ENCODE assay signal across 8 cellular contexts in the genomic region with DNA sequence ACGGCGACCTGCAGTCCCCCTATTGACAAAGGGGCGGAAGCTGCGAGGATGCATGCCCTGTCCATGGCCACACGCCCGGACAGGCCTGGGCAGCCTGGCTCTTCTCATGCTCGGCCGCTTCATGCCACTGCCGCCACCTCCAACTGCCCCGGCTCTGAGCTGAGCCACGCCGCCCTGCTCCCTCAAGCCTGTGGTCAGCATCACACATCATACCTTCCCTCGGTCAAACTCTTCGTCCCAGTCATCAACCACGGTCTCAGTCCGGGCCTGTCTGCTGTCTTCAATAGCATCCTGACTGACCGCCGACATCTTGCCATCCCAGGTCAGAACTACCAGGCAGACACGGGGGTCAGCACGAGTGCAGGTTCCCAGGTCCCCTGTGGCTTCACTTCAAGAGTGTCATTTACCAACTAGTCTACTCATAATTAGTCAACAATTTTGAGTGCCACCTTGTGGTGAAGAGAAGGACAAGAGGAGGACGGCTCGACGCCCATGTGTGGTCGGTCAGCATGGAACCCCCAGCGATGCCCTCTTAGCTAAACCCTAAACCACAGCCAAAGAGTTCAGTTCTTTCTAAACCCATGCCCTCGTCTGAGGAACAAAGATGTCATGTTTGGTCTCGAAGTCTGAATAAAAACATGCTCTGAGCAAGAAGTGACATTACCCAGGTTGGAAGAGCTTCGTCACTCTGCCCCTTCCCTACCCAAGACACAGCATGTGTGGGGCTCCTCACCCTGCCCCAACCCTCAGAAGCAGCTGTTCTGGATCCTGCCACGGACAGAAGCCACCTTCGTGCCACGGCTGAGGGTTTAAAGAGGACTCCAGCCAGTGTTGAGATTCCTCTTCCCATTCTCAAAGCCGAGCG. TPM values are rescaled to one million over a fixed set of nuclear protein-coding genes. Genes with fewer than 3 reads are reported as not detected.
DNase-seq lines count a peak whose midpoint lies in the region; ATAC-seq and TF ChIP-seq lines count a peak whose summit lies in the region.

No MANE protein-coding gene starts in this region.

- H3K9me3 ChIP-seq in PC-9 (ENCODE audit: insufficient read depth, low read depth) (no peaks in the 10 kb centered on the region), neural cell (ENCODE audit: low read length) (no peaks in the 10 kb centered on the region)

- H3K27ac Mint-ChIP-seq in activated CD4-positive, alpha-beta T cell treated with anti-CD3 and anti-CD28 coated beads, Interleukin-2, amount 10 ng/mL, durations not matched to agents 24 days and 14 days, result peak overlapping the region; percentile 89

- H3K27me3 Mint-ChIP-seq in activated CD4-positive, alpha-beta T cell treated with anti-CD3 and anti-CD28 coated beads, Interleukin-2, amount 10 ng/mL, durations not matched to agents 24 days and 14 days, result no peaks in the 10 kb centered on the region

- H2AFZ ChIP-seq in PC-9, result no peak overlapping the region
- H2AFZ ChIP-seq in neural cell (ENCODE audit: low read depth, low read length), result no peak overlapping the region

- H3F3A ChIP-seq in PC-9 (ENCODE audit: insufficient read depth, low read depth) (no peaks in the 10 kb centered on the region), neural cell (ENCODE audit: insufficient read depth, low read length, poor library complexity, severe bottlenecking) (no peaks in the 10 kb centered on the region)

- H3K79me2 ChIP-seq in PC-9 (ENCODE audit: low read depth) (no peaks in the 10 kb centered on the region), neural cell (replicated peaks; ENCODE audit: insufficient read depth, low read length) (no peaks in the 10 kb centered on the region)

- BruUV-seq in PC-9 (replicated peaks; lab: Mats Ljungman, UMichigan), result no TSS peak

- peak; percentile 49 for TF ChIP-seq RAD21 in neural cell (conservative IDR thresholded peaks at IDR 0.05)

- H4K20me1 ChIP-seq in PC-9 (ENCODE audit: insufficient read depth), result peaks cover 4% of the 10 kb centered on the region
- no peaks in the 10 kb centered on the region for H4K20me1 ChIP-seq in neural cell (ENCODE audit: insufficient read depth)

- no peak for TF ChIP-seq EP300 in neural cell (conservative IDR thresholded peaks at IDR 0.05; ENCODE audit: poor library complexity, severe bottlenecking)

- H3K4me1 ChIP-seq in PC-9 (replicated peaks; ENCODE audit: insufficient read depth), result no peaks in the 10 kb centered on the region

- H3K27ac ChIP-seq in PC-9 (no peak overlapping the region), dorsolateral prefrontal cortex (peak overlapping the region in 43 of 59 donors; percentile 2 to 87 (median 43)), neural cell (ENCODE audit: low read length) (no peak overlapping the region)

- H3K4me3 ChIP-seq in PC-9 (no peak overlapping the region), dorsolateral prefrontal cortex (no peak overlapping the region), neural cell (ENCODE audit: low read length) (no peak overlapping the region)

- H3K36me3 Mint-ChIP-seq in activated CD4-positive, alpha-beta T cell treated with anti-CD3 and anti-CD28 coated beads, Interleukin-2, amount 10 ng/mL, durations not matched to agents 24 days and 14 days (ENCODE audit: low read depth), result peaks cover 78% of the 10 kb centered on the region

- peak overlapping the region; percentile 48 for H3K4me3 Mint-ChIP-seq in activated CD4-positive, alpha-beta T cell treated with anti-CD3 and anti-CD28 coated beads, Interleukin-2, amount 10 ng/mL, durations not matched to agents 24 days and 14 days

- TF ChIP-seq CTCF in PC-9 (conservative IDR thresholded peaks at IDR 0.05) (peak; percentile 43; the same call in 1 of the 2 replicates), dorsolateral prefrontal cortex (IDR thresholded peaks at IDR 0.05 in 54 of 56, conservative IDR thresholded peaks at IDR 0.05 in 2 of 56; ENCODE audit: low read depth in 1 of 56, partially characterized antibody in 56 of 56) (peak; percentile 34 to 76 (median 62)), neural cell (IDR thresholded peaks at IDR 0.05; ENCODE audit: poor library complexity, severe bottlenecking) (peak; percentile 52)

- POLR2A ChIA-PET in PC-9 (lab: Charles Lee; ENCODE audit: unreplicated experiment), result no interaction called here

- H3K9me3 Mint-ChIP-seq in activated CD4-positive, alpha-beta T cell treated with anti-CD3 and anti-CD28 coated beads, Interleukin-2, amount 10 ng/mL, durations not matched to agents 24 days and 14 days, result no peaks in the 10 kb centered on the region

- H3K36me3 ChIP-seq in PC-9 (ENCODE audit: low read depth), result no peaks in the 10 kb centered on the region
- no peaks in the 10 kb centered on the region for H3K36me3 ChIP-seq in neural cell (ENCODE audit: insufficient read depth, low read length)

- no peak overlapping the region for H3K4me2 ChIP-seq in PC-9
- no peak overlapping the region for H3K4me2 ChIP-seq in neural cell (ENCODE audit: low read length)

- DNase-seq in activated CD4-positive, alpha-beta T cell treated with anti-CD3 and anti-CD28 coated beads, Interleukin-2, amount 10 ng/mL, durations not matched to agents 24 days and 14 days, result peak; percentile 76
- no peak for DNase-seq in activated CD4-positive, alpha-beta T cell treated with anti-CD3 and anti-CD28 coated beads, Interleukin-2, amount 50 U/mL, for 48 hours
- DNase-seq in PC-9 (no peak), dorsolateral prefrontal cortex (no peak)

- CTCF ChIA-PET in PC-9 (lab: Charles Lee), result no interaction called here

- ATAC-seq in HG03139 (IDR thresholded peaks at IDR 0.05; ENCODE audit: unreplicated experiment) (no peak), GM18861 (IDR thresholded peaks at IDR 0.05; ENCODE audit: unreplicated experiment) (no peak), GM21529 (IDR thresholded peaks at IDR 0.05; ENCODE audit: unreplicated experiment) (no peak)

- peaks cover 43% of the 10 kb centered on the region for H3K4me1 Mint-ChIP-seq in activated CD4-positive, alpha-beta T cell treated with anti-CD3 and anti-CD28 coated beads, Interleukin-2, amount 10 ng/mL, durations not matched to agents 24 days and 14 days

- no peak overlapping the region for H3K9ac ChIP-seq in neural cell (ENCODE audit: low read length)

- intact Hi-C loops in activated CD4-positive, alpha-beta T cell treated with anti-CD3 and anti-CD28 coated beads, Interleukin-2, amount 10 ng/mL, durations not matched to agents 24 days and 14 days (cut with micrococcal nuclease), result loop anchor here (1.0 kb wide), 1 partner anchor 302 kb away; no protein-coding TSS in a partner anchor
- intact Hi-C loops in PC-9 (cut with micrococcal nuclease; ENCODE audit: unreplicated experiment), result loop anchor here (2.0 kb wide), 1 partner anchor 302 kb away; no protein-coding TSS in a partner anchor
- intact Hi-C loops in dorsolateral prefrontal cortex (cut with DNase I), result loop anchor here (5.0 to 10.0 kb wide), 2 partner anchors 302 to 304 kb away; no protein-coding TSS in a partner anchor

- H3K9me2 ChIP-seq in PC-9 (ENCODE audit: insufficient read depth), result no peaks in the 10 kb centered on the region
- no peaks in the 10 kb centered on the region for H3K9me2 ChIP-seq in neural cell (ENCODE audit: insufficient read depth, low read length)

- no peaks in the 10 kb centered on the region for H3K27me3 ChIP-seq in PC-9 (ENCODE audit: insufficient read depth, low read depth)
- H3K27me3 ChIP-seq in dorsolateral prefrontal cortex, result no peaks in the 10 kb centered on the region
- no peaks in the 10 kb centered on the region for H3K27me3 ChIP-seq in neural cell (ENCODE audit: insufficient read depth, low read depth, low read length)

TF ChIP-seq in neural cell, 6 proteins besides CTCF, POLR2A, EP300 and RAD21:
- TF ChIP-seq SMC3 (conservative IDR thresholded peaks at IDR 0.05; ENCODE audit: poor library complexity) (peak; percentile 60), REST (IDR thresholded peaks at IDR 0.05; ENCODE audit: borderline replicate concordance) (no peak)

RNA-seq across cellular contexts. Expression of gene CYTH1, which starts 16.9 kb away (rescaled TPM):
- total RNA-seq in activated CD4-positive, alpha-beta T cell treated with anti-CD3 and anti-CD28 coated beads, Interleukin-2, amount 10 ng/mL, durations not matched to agents 24 days and 14 days, result 126 and 131 TPM in 2 replicates
- total RNA-seq in PC-9 (2021), result 40.3 and 41.0 TPM in 2 replicates
- 100 to 1,000 TPM in 67 of 120 experiments, 10 to 100 TPM in 53; 70.0 to 339 (median 108) TPM for total RNA-seq in dorsolateral prefrontal cortex
- 120 and 131 TPM in 2 replicates for polyA plus RNA-seq in neural cell
- polyA minus RNA-seq in neural cell, result 99.0 and 99.1 TPM in 2 replicates

RNA-seq across cellular contexts. Expression of gene USP36, which starts 41.7 kb away (rescaled TPM):
- 128 TPM in 2 replicates for total RNA-seq in activated CD4-positive, alpha-beta T cell treated with anti-CD3 and anti-CD28 coated beads, Interleukin-2, amount 10 ng/mL, durations not matched to agents 24 days and 14 days
- total RNA-seq in PC-9 (2021) (41.4 and 46.2 TPM in 2 replicates), dorsolateral prefrontal cortex (10 to 100 TPM; 39.1 to 90.9 (median 60.5) TPM)
- polyA plus RNA-seq in neural cell, result 12.8 and 14.4 TPM in 2 replicates
- 17.1 and 22.4 TPM in 2 replicates for polyA minus RNA-seq in neural cell

Comparison
In these comparisons a context has a peak if more than half of its experiments do, and no peak if none do; other contexts are left out.
1. H3K27ac ChIP-seq: peak in dorsolateral prefrontal cortex (43 of 59); none in PC-9 (single experiment) and neural cell (single experiment).
2. Peak in every context shown above with its lines, with median percentiles within 50 percentile points of each other: CTCF ChIP-seq.